Comparison of ENCODE assay signal across 8 cellular contexts in genomic region chr5:141186897-141187512, GRCh38. TPM values are rescaled to one million over a fixed set of nuclear protein-coding genes. Genes with fewer than 3 reads are reported as not detected.
DNase-seq lines count a peak whose midpoint lies in the region; ATAC-seq and TF ChIP-seq lines count a peak whose summit lies in the region.

Gene PCDHB9 (plus strand): TSS chr5:141187161. CDS start chr5:141187319, 158 bp downstream.

- H3K4me1 Mint-ChIP-seq in naive thymus-derived CD4-positive, alpha-beta T cell: peaks cover 0 to 12% (median 5%) of the 10 kb centered on the region in 7 donors

- peak within 1 kb of the TSS; percentile 15 to 64 (median 35) for H3K4me3 Mint-ChIP-seq in naive thymus-derived CD4-positive, alpha-beta T cell

- peak; percentile 90 for TF ChIP-seq CTCF in 22Rv1 (IDR thresholded peaks at IDR 0.05)
- TF ChIP-seq CTCF in astrocyte of the cerebellum (IDR thresholded peaks at IDR 0.05; ENCODE audit: low read depth, low read length, missing control alignments): peak; percentile 14

- POLR2A ChIA-PET in naive thymus-derived CD4-positive, alpha-beta T cell (lab: Charles Lee): no interaction called here

- peaks cover 7 to 38% (median 28%) of the 10 kb centered on the region in 5 donors for H3K36me3 Mint-ChIP-seq in naive thymus-derived CD4-positive, alpha-beta T cell

- H3K9me3 ChIP-seq in naive thymus-derived CD4-positive, alpha-beta T cell (ENCODE audit: control insufficient read depth in 2 of 3, low read length in 3 of 3): peaks cover 0 to 7% (median 0%) of the 10 kb centered on the region in 3 experiments

- no peaks in the 10 kb centered on the region for H3K27me3 ChIP-seq in naive thymus-derived CD4-positive, alpha-beta T cell (ENCODE audit: control insufficient read depth in 2 of 2, insufficient read depth in 2 of 2, low read length in 2 of 2)

- intact Hi-C loops in naive thymus-derived CD4-positive, alpha-beta T cell (cut with micrococcal nuclease): loop anchor here (1.0 to 5.0 kb wide), 2 partner anchors 375 to 377 kb away; no protein-coding TSS in a partner anchor

- no peak within 1 kb of the TSS for H3K27ac ChIP-seq in 22Rv1
- H3K27ac ChIP-seq in naive thymus-derived CD4-positive, alpha-beta T cell (ENCODE audit: low read depth, low read length): no peak within 1 kb of the TSS

- in situ Hi-C loops in astrocyte of the cerebellum (cut with HindIII; ENCODE audit: low sequenced_read_pairs): no loop called here

- no peak for ATAC-seq in naive thymus-derived CD4-positive, alpha-beta T cell
- ATAC-seq in GM19351 (IDR thresholded peaks at IDR 0.05; ENCODE audit: unreplicated experiment): no peak
- no peak for ATAC-seq in HG03378 (IDR thresholded peaks at IDR 0.05; ENCODE audit: unreplicated experiment)

- peaks cover 12 to 80% (median 50%) of the 10 kb centered on the region in 11 donors for H3K9me3 Mint-ChIP-seq in naive thymus-derived CD4-positive, alpha-beta T cell

- H3K4me3 ChIP-seq in astrocyte of the cerebellum (ENCODE audit: low read depth, low read length): no peak within 1 kb of the TSS
- no peak within 1 kb of the TSS for H3K4me3 ChIP-seq in naive thymus-derived CD4-positive, alpha-beta T cell (ENCODE audit: low read length)

- peaks cover 3 to 86% (median 76%) of the 10 kb centered on the region in 5 donors for H3K27me3 Mint-ChIP-seq in naive thymus-derived CD4-positive, alpha-beta T cell

- no peaks in the 10 kb centered on the region for H3K36me3 ChIP-seq in naive thymus-derived CD4-positive, alpha-beta T cell (ENCODE audit: control insufficient read depth in 2 of 3, insufficient read depth in 3 of 3, low read length in 3 of 3)

- CTCF ChIA-PET in naive thymus-derived CD4-positive, alpha-beta T cell (lab: Charles Lee): interaction anchor here (0.7 to 1.0 kb wide), 2 partner anchors 10 to 134 kb away, joined by 3 to 5 read pairs; partner anchors contain the start of gene PCDHB8

- H3K27ac Mint-ChIP-seq in naive thymus-derived CD4-positive, alpha-beta T cell: no peak within 1 kb of the TSS

- H3K4me1 ChIP-seq in naive thymus-derived CD4-positive, alpha-beta T cell (ENCODE audit: control insufficient read depth in 2 of 2, insufficient read depth in 2 of 2, low read length in 2 of 2): no peaks in the 10 kb centered on the region

- peak; percentile 47 for DNase-seq in ELR (ENCODE audit: low read depth)
- DNase-seq in NCI-H2227 treated with DMSO at 0.1 percent for 48 hours (lab: John Stamatoyannopoulos, UW): peak; percentile 49
- DNase-seq in astrocyte of the cerebellum (ENCODE audit: low read depth): no peak
- DNase-seq in naive thymus-derived CD4-positive, alpha-beta T cell: peak in 1 of 9 donors; percentile 14
- no peak for DNase-seq in activated CD8-positive, alpha-beta memory T cell treated with anti-CD3 and anti-CD28 coated beads for 24 hours

RNA-seq across cellular contexts. Expression of gene PCDHB9, which starts in this region (rescaled TPM):
- total RNA-seq in naive thymus-derived CD4-positive, alpha-beta T cell: 1 to 10 TPM in 1 of 5 experiments, not detected in 4; 1.2 TPM
- not detected for polyA plus RNA-seq in naive thymus-derived CD4-positive, alpha-beta T cell

Comparison
In these comparisons a context has a peak if more than half of its experiments do, and no peak if none do; other contexts are left out.
1. DNase-seq: peak in ELR (single experiment) and NCI-H2227 treated with DMSO at 0.1 percent for 48 hours (single experiment); none in astrocyte of the cerebellum (single experiment) and activated CD8-positive, alpha-beta memory T cell treated with anti-CD3 and anti-CD28 coated beads for 24 hours (single experiment).